Comparison of ENCODE assay signal across 8 cellular contexts in genomic region chr1:157137773-157138219, GRCh38. TPM values are rescaled to one million over a fixed set of nuclear protein-coding genes. Genes with fewer than 3 reads are reported as not detected.
DNase-seq lines count a peak whose midpoint lies in the region; ATAC-seq and TF ChIP-seq lines count a peak whose summit lies in the region.

No MANE protein-coding gene starts in this region.

- ATAC-seq in HG02943 (IDR thresholded peaks at IDR 0.05; ENCODE audit: low read depth, unreplicated experiment) (peak; percentile 13), HG02759 (IDR thresholded peaks at IDR 0.05; ENCODE audit: unreplicated experiment) (no peak)
- ATAC-seq in activated naive CD8-positive, alpha-beta T cell treated with anti-CD3 and anti-CD28 coated beads, Interleukin-2, amount 50 U/mL, for 24 hours, result no peak

- H3K27ac Mint-ChIP-seq in activated naive CD8-positive, alpha-beta T cell treated with anti-CD3 and anti-CD28 coated beads, Interleukin-2, amount 50 U/mL, for 24 hours, result peak overlapping the region; percentile 59

- no peaks in the 10 kb centered on the region for H3K27me3 Mint-ChIP-seq in activated naive CD8-positive, alpha-beta T cell treated with anti-CD3 and anti-CD28 coated beads, Interleukin-2, amount 50 U/mL, for 24 hours

- peak overlapping the region; percentile 97 for H3K4me3 Mint-ChIP-seq in activated naive CD8-positive, alpha-beta T cell treated with anti-CD3 and anti-CD28 coated beads, Interleukin-2, amount 50 U/mL, for 24 hours

- no peak for TF ChIP-seq POLR2A in testis (IDR thresholded peaks at IDR 0.05)

- H3K9me3 Mint-ChIP-seq in activated naive CD8-positive, alpha-beta T cell treated with anti-CD3 and anti-CD28 coated beads, Interleukin-2, amount 50 U/mL, for 24 hours, result no peaks in the 10 kb centered on the region

- H3K4me3 ChIP-seq in kidney epithelial cell (ENCODE audit: low read depth, low read length) (peak overlapping the region; percentile 82), testis (peak overlapping the region; percentile 84 to 99)

- H3K4me1 ChIP-seq in ES-I3 (ENCODE audit: insufficient read depth, low read length) (peaks cover 20% of the 10 kb centered on the region; the same call in 1 of the 2 replicates), testis (peaks cover 15% of the 10 kb centered on the region)

- H3K27me3 ChIP-seq in kidney epithelial cell (ENCODE audit: control insufficient read depth, insufficient read depth, low read length), result no peaks in the 10 kb centered on the region
- H3K27me3 ChIP-seq in testis, result no peaks in the 10 kb centered on the region

- H3K27ac ChIP-seq in testis, result peak overlapping the region; percentile 98 to 99

- TF ChIP-seq CTCF in kidney epithelial cell (IDR thresholded peaks at IDR 0.05; ENCODE audit: insufficient read depth, low read length, poor library complexity, severe bottlenecking), result no peak
- TF ChIP-seq CTCF in testis (IDR thresholded peaks at IDR 0.05), result no peak

- no peaks in the 10 kb centered on the region for H3K9me3 ChIP-seq in ES-I3 (ENCODE audit: control insufficient read depth, insufficient read depth, low read length)
- H3K9me3 ChIP-seq in testis, result no peaks in the 10 kb centered on the region

- H3K4me1 Mint-ChIP-seq in activated naive CD8-positive, alpha-beta T cell treated with anti-CD3 and anti-CD28 coated beads, Interleukin-2, amount 50 U/mL, for 24 hours, result peaks cover 88% of the 10 kb centered on the region

- no peak for DNase-seq in activated naive CD8-positive, alpha-beta T cell treated with anti-CD3 and anti-CD28 coated beads, Interleukin-2, amount 50 U/mL, for 24 hours
- no peak for DNase-seq in kidney epithelial cell (ENCODE audit: low read depth)
- DNase-seq in testis, result peak; percentile 33
- no peak for DNase-seq in stimulated activated CD4-positive, alpha-beta T cell treated with anti-CD3 and anti-CD28 coated beads, Interleukin-2, amount 100 ng/mL, for 48 hours
- no peak for DNase-seq in DMS153 treated with DMSO at 0.1 percent for 48 hours (lab: John Stamatoyannopoulos, UW; ENCODE audit: unreplicated experiment)

- 0 to 2% methylated on average over 12 to 24 of the region's 24 CpGs for WGBS in testis, 2 donors

- H3K36me3 ChIP-seq in ES-I3 (ENCODE audit: insufficient read depth, low read length), result peaks cover 24% of the 10 kb centered on the region
- H3K36me3 ChIP-seq in kidney epithelial cell (ENCODE audit: control insufficient read depth, insufficient read depth, low read length), result no peaks in the 10 kb centered on the region
- no peaks in the 10 kb centered on the region for H3K36me3 ChIP-seq in testis (ENCODE audit: low read depth, missing control alignments)

- H3K36me3 Mint-ChIP-seq in activated naive CD8-positive, alpha-beta T cell treated with anti-CD3 and anti-CD28 coated beads, Interleukin-2, amount 50 U/mL, for 24 hours (ENCODE audit: low read depth), result peaks cover 49% of the 10 kb centered on the region

- H3K9ac ChIP-seq in ES-I3 (ENCODE audit: low read depth, low read length), result peak overlapping the region; percentile 65

- intact Hi-C loops in testis (cut with DNase I; ENCODE audit: low total_unique reads), result no loop called here

RNA-seq across cellular contexts. Expression of gene ETV3, which starts 0.4 kb away (rescaled TPM):
- 16.6 and 22.9 TPM in 2 replicates for total RNA-seq in kidney epithelial cell
- 10 to 100 TPM; 28.0 to 29.1 TPM for total RNA-seq in testis
- polyA plus RNA-seq in testis (ENCODE audit: insufficient read depth, low read depth, low replicate concordance), result 22.2 TPM

RNA-seq across cellular contexts. Expression of gene ETV3L, which starts 38.2 kb away (rescaled TPM):
- total RNA-seq in kidney epithelial cell (not detected in 2 replicates), testis (under 1 TPM in 1 of 2 donors, not detected in 1; 0.16 TPM)
- not detected for polyA plus RNA-seq in testis (ENCODE audit: insufficient read depth, low read depth, low replicate concordance)
